27 cellular contexts compared by ENCODE assay signal in genomic region chr10:100751211-100751933, GRCh38. TPM values are rescaled to one million over a fixed set of nuclear protein-coding genes. Genes with fewer than 3 reads are reported as not detected.
A peak's percentile ranks its signal among the peaks of the same experiment; 100 is the strongest.
DNase-seq lines count a peak whose midpoint lies in the region; ATAC-seq, FAIRE-seq and TF ChIP-seq lines count a peak whose summit lies in the region.
"Had no signal": no experiment of that assay in that cellular context is flagged by ENCODE, and none has a peak within 500 bp of the region (broad histone marks: within the 10 kb centered on the region; RNA-seq: fewer than 3 reads in every experiment).

No MANE protein-coding gene starts in this region.

- H3K4me2 ChIP-seq in GM12878 (ENCODE audit: control insufficient read depth, insufficient read depth) (no peak overlapping the region), trophoblast cell (ENCODE audit: low read length) (no peak overlapping the region), HepG2 (ENCODE audit: low read depth, low read length) (no peak overlapping the region)
- H3K4me2 ChIP-seq: A549 had no signal

- SMC1A ChIA-PET in GM12878 (lab: Charles Lee; ENCODE audit: uncharacterized antibody, unreplicated experiment) = no interaction called here

- no peak overlapping the region for H2BK12ac ChIP-seq in trophoblast cell (ENCODE audit: low read length)

- H3K23ac ChIP-seq in trophoblast cell (ENCODE audit: low read length) = peak overlapping the region; percentile 2

- H3K79me2 ChIP-seq in GM12878 (ENCODE audit: control insufficient read depth, insufficient read depth, low read length) = no peaks in the 10 kb centered on the region
- no peaks in the 10 kb centered on the region for H3K79me2 ChIP-seq in trophoblast cell (ENCODE audit: control insufficient read depth, insufficient read depth, low read length, poor library complexity)
- no peaks in the 10 kb centered on the region for H3K79me2 ChIP-seq in HepG2 (ENCODE audit: insufficient read depth, low read length)

- H2AFZ ChIP-seq in GM12878 (ENCODE audit: control insufficient read depth, low read depth, low read length) (no peak overlapping the region), trophoblast cell (ENCODE audit: insufficient read depth, low read length, poor library complexity) (no peak overlapping the region), HepG2 (ENCODE audit: low read length) (no peak overlapping the region)

- H3K36me3 ChIP-seq in GM12878 (ENCODE audit: control insufficient read depth in 2 of 2, insufficient read depth in 2 of 2, low read length in 1 of 2) (no peaks in the 10 kb centered on the region), trophoblast cell (ENCODE audit: control insufficient read depth in 1 of 2, insufficient read depth in 2 of 2, low read length in 2 of 2) (no peaks in the 10 kb centered on the region), HepG2 (replicated peaks in 1 of 2; ENCODE audit: control insufficient read depth in 1 of 2, insufficient read depth in 2 of 2, low read length in 2 of 2) (no peaks in the 10 kb centered on the region)
- H3K36me3 ChIP-seq: SJCRH30 had no signal

- no peak overlapping the region for H2BK5ac ChIP-seq in trophoblast cell (ENCODE audit: low read depth, low read length, poor library complexity)

- no peak overlapping the region for H2BK120ac ChIP-seq in trophoblast cell (ENCODE audit: insufficient read depth, low read length, poor library complexity)

- WGBS in GM12878 (ENCODE audit: insufficient coverage, insufficient replicate concordance, low lambda C conversion rate, missing lambda C conversion rate) = 17% methylated on average over 7 of the region's 7 CpGs
- whole genome bisulfite sequencing in trophoblast cell (ENCODE audit: extremely low coverage, insufficient coverage, insufficient read length) = no CpG with 5 or more reads among the region's 7 CpGs
- WGBS in HepG2 (ENCODE audit: low lambda C conversion rate) = 11% methylated on average over 7 of the region's 7 CpGs

- H3K79me1 ChIP-seq in trophoblast cell (ENCODE audit: low read length) = no peaks in the 10 kb centered on the region

- no peak overlapping the region for H4K91ac ChIP-seq in trophoblast cell (ENCODE audit: low read depth, low read length)

- no peak for TF ChIP-seq EP300 in GM12878 (IDR thresholded peaks at IDR 0.05; ENCODE audit: borderline replicate concordance in 1 of 2, control insufficient read depth in 1 of 2, low read depth in 2 of 2, low read length in 2 of 2)
- no peak for TF ChIP-seq EP300 in HepG2 (IDR thresholded peaks at IDR 0.05; ENCODE audit: low read depth in 2 of 2, low read length in 2 of 2)
- no peak for TF ChIP-seq EP300 in HepG2 (CRISPR knock-in tag; IDR thresholded peaks at IDR 0.05; ENCODE audit: borderline replicate concordance)

- H3K9me3 ChIP-seq in GM12878 (replicated peaks; ENCODE audit: control insufficient read depth, insufficient read depth, low read length) = no peaks in the 10 kb centered on the region
- H3K9me3 ChIP-seq in trophoblast cell (ENCODE audit: insufficient read depth, low read depth, low read length) = peaks cover 2% of the 10 kb centered on the region
- H3K9me3 ChIP-seq in HepG2 (ENCODE audit: low read length) = no peaks in the 10 kb centered on the region
- H3K9me3 ChIP-seq: A549, SJCRH30 had no signal

- no peak overlapping the region for H3K18ac ChIP-seq in trophoblast cell (ENCODE audit: low read length)

- BruUV-seq in GM12878 (replicated peaks; lab: Mats Ljungman, UMichigan) (no TSS peak), HepG2 (replicated peaks; lab: Mats Ljungman, UMichigan) (no TSS peak)

- POLR2A ChIA-PET in GM12878 (lab: Charles Lee) = no interaction called here
- POLR2A ChIA-PET in HepG2 (lab: Yijun Ruan, JAX) = no interaction called here

- no peak overlapping the region for H4K12ac ChIP-seq in trophoblast cell (ENCODE audit: low read depth, low read length)

- H2AK5ac ChIP-seq in trophoblast cell (ENCODE audit: low read length) = no peak overlapping the region

- no peak overlapping the region for H3K14ac ChIP-seq in trophoblast cell (ENCODE audit: low read length)

- intact Hi-C loops in GM12878 (cut with micrococcal nuclease; ENCODE audit: unreplicated experiment) (no loop called here), HepG2 (cut with micrococcal nuclease; ENCODE audit: unreplicated experiment) (no loop called here)

- no peak for DNase-seq in GM12878 (ENCODE audit: low read depth, low spot score)
- DNase-seq in kidney tubule cell (ENCODE audit: low spot score) = peak; percentile 29
- no peak for DNase-seq in trophoblast cell
- DNase-seq in HepG2 (ENCODE audit: low spot score) = no peak
- DNase-seq in CD1c-positive myeloid dendritic cell (ENCODE audit: extremely low spot score) = no peak
- DNase-seq: Calu3, DMS153, DND-41, Kasumi-1, NCI-H1105, NCI-H146, NCI-H1930, NCI-H2107, NCI-H446, NCI-H524 treated with DMSO at 0.1 percent for 48 hours, NCI-H774, SJCRH30 had no signal

- H3K9ac ChIP-seq in GM12878 (ENCODE audit: control insufficient read depth, insufficient read depth, low read length) (no peak overlapping the region), trophoblast cell (ENCODE audit: low read length) (no peak overlapping the region), HepG2 (ENCODE audit: insufficient read depth, low read depth, low read length) (no peak overlapping the region)

- H3K4me3 ChIP-seq in GM12878 (no peak overlapping the region), trophoblast cell (ENCODE audit: low read depth, low read length) (no peak overlapping the region), HepG2 (replicated peaks in 1 of 3; ENCODE audit: insufficient read depth in 1 of 3, low read depth in 2 of 3, low read length in 3 of 3) (no peak overlapping the region)
- H3K4me3 ChIP-seq: A549, K562, SJCRH30 had no signal

- H3K27me3 ChIP-seq in GM12878 (replicated peaks in 1 of 2; ENCODE audit: control insufficient read depth in 2 of 2, insufficient read depth in 2 of 2, low read length in 1 of 2) (peaks cover 32 to 36% of the 10 kb centered on the region in 2 experiments), trophoblast cell (ENCODE audit: insufficient read depth, low read length) (peaks cover 80% of the 10 kb centered on the region), HepG2 (ENCODE audit: control insufficient read depth in 1 of 2, insufficient read depth in 2 of 2, low read length in 2 of 2) (peaks cover 30 to 97% of the 10 kb centered on the region in 2 experiments)

- H3K27ac ChIP-seq in GM12878 (ENCODE audit: control insufficient read depth, insufficient read depth) (no peak overlapping the region), trophoblast cell (ENCODE audit: low read depth, low read length) (no peak overlapping the region), HepG2 (ENCODE audit: extremely low read length, insufficient read depth, low read length) (no peak overlapping the region)
- H3K27ac ChIP-seq: A549, C4-2B, SJCRH30 had no signal

- no peak for TF ChIP-seq CTCF in GM12878 (IDR thresholded peaks at IDR 0.05 in 2 of 3, conservative IDR thresholded peaks at IDR 0.05 in 1 of 3; ENCODE audit: control insufficient read depth in 2 of 3, extremely low read depth in 1 of 3, insufficient read depth in 1 of 3, low read depth in 3 of 3, low read length in 3 of 3)
- no peak for TF ChIP-seq CTCF in HepG2 (CRISPR knock-in tag; IDR thresholded peaks at IDR 0.05)

- CTCF ChIA-PET in GM12878 (lab: Yijun Ruan, JAX) (interaction anchor here (2.3 kb wide), 1 partner anchor 8 kb away, joined by 12 read pairs; no protein-coding TSS in a partner anchor), HepG2 (lab: Yijun Ruan, JAX; ENCODE audit: low intra/inter-chr PET ratio, low total read pairs) (no interaction called here)

- RAD21 ChIA-PET in GM12878 (lab: Charles Lee; ENCODE audit: unreplicated experiment) = no interaction called here

- no peak overlapping the region for H3K4ac ChIP-seq in trophoblast cell (ENCODE audit: low read depth, low read length)

- no peaks in the 10 kb centered on the region for H3K4me1 ChIP-seq in GM12878 (ENCODE audit: control insufficient read depth, insufficient read depth, low read length)
- H3K4me1 ChIP-seq in trophoblast cell (ENCODE audit: control insufficient read depth in 1 of 2, insufficient read depth in 2 of 2, low read length in 2 of 2) = no peaks in the 10 kb centered on the region
- no peaks in the 10 kb centered on the region for H3K4me1 ChIP-seq in HepG2 (ENCODE audit: insufficient read depth, low read length)
- H3K4me1 ChIP-seq: A549 had no signal

- no peak overlapping the region for H4K8ac ChIP-seq in trophoblast cell (ENCODE audit: low read depth, low read length)

- in situ Hi-C loops in GM12878 (cut with MboI) (no loop called here), HepG2 (cut with HindIII; ENCODE audit: extremely low pct_ligation_motif_present, low pct_unique_long_range_greater_than_20kb) (no loop called here)

- TF ChIP-seq RAD21 in GM12878 (IDR thresholded peaks at IDR 0.05; ENCODE audit: insufficient read depth, low read depth, low read length) (no peak), HepG2 (CRISPR knock-in tag; IDR thresholded peaks at IDR 0.05) (no peak)

- no peak for ATAC-seq in GM12878
- no peak for ATAC-seq in HepG2
- ATAC-seq in HG03565 (IDR thresholded peaks at IDR 0.05; ENCODE audit: unreplicated experiment) = no peak
- no peak for ATAC-seq in GM18520 (IDR thresholded peaks at IDR 0.05; ENCODE audit: unreplicated experiment)
- ATAC-seq: K562, Right ventricle myocardium inferior had no signal

- no peak for TF ChIP-seq POLR2A in GM12878 (IDR thresholded peaks at IDR 0.05; ENCODE audit: low read depth, low read length)
- no peak for TF ChIP-seq POLR2A in HepG2 (IDR thresholded peaks at IDR 0.05; ENCODE audit: insufficient read depth in 1 of 2, low read depth in 2 of 2, low read length in 2 of 2)

- peaks cover 2% of the 10 kb centered on the region; the same call in 1 of the 2 replicates for H4K20me1 ChIP-seq in GM12878 (ENCODE audit: control insufficient read depth, insufficient read depth)
- peaks cover 2% of the 10 kb centered on the region; the same call in 1 of the 2 replicates for H4K20me1 ChIP-seq in HepG2 (ENCODE audit: insufficient read depth, low read length)

- FAIRE-seq in GM12878 (lab: Jason Lieb, UNC) (no peak), HepG2 (lab: Jason Lieb, UNC) (no peak)
- FAIRE-seq: A549, H54, K562, RCC 7860 had no signal

RNA-seq across cellular contexts. Expression of gene PAX2, which starts 6.0 kb away (rescaled TPM):
- total RNA-seq in GM12878 (2013; cell fraction: nucleolus; rRNA removed) = not detected in 2 replicates
- not detected in 2 replicates for total RNA-seq in GM12878 (2014; rRNA removed)
- not detected in 2 replicates for total RNA-seq in GM12878 (2014; rRNA removed; fragmentation: Illumina TruSeq; extraction: Trizol)
- total RNA-seq in GM12878 (2021) = not detected in 2 replicates
- not detected for polyA plus RNA-seq in GM12878 (2011; ENCODE audit: low read depth)
- polyA plus RNA-seq in GM12878 (2011; rRNA removed) = not detected in 2 replicates
- polyA plus RNA-seq in GM12878 (2011; cell fraction: cytosol; rRNA removed) = not detected in 2 replicates
- polyA plus RNA-seq in GM12878 (2011; cell fraction: nucleus; rRNA removed) = 0.10 and 0.15 TPM in 2 replicates
- not detected in 2 replicates for polyA plus RNA-seq in GM12878 (2012)
- not detected in 2 replicates for polyA plus RNA-seq in GM12878 (2014; fragmentation: Illumina TruSeq; extraction: Trizol)
- polyA plus RNA-seq in GM12878 (2014; fragmentation: Nextera tagmentation; extraction: Ambion mirVana) = not detected
- not detected in 2 replicates for polyA plus RNA-seq in GM12878 (2014; rRNA removed)
- not detected for polyA plus RNA-seq in GM12878 (2016; fragmentation: Nextera tagmentation; extraction: Ambion mirVana)
- not detected in 2 replicates for polyA minus RNA-seq in GM12878 (2011; rRNA and poly(A)+ RNA removed)
- not detected in 2 replicates for polyA minus RNA-seq in GM12878 (2011; cell fraction: cytosol; rRNA and poly(A)+ RNA removed)
- not detected in 2 replicates for polyA minus RNA-seq in GM12878 (2011; cell fraction: nucleus; rRNA and poly(A)+ RNA removed)
- 0.01 TPM in 1 of 2 replicates, not detected in the other for polyA plus RNA-seq in trophoblast cell (2013)
- not detected in 2 replicates for total RNA-seq in HepG2 (2016; rRNA removed; fragmentation: Illumina TruSeq; extraction: Trizol)
- total RNA-seq in HepG2 (2016; cell fraction: cytosol; rRNA removed; fragmentation: Illumina TruSeq; extraction: Trizol; ENCODE audit: low read depth) = not detected in 2 replicates
- total RNA-seq in HepG2 (2016; cell fraction: insoluble cytoplasmic fraction; rRNA removed; fragmentation: Illumina TruSeq; extraction: Trizol) = not detected in 2 replicates
- total RNA-seq in HepG2 (2016; cell fraction: membrane; rRNA removed; fragmentation: Illumina TruSeq; extraction: Trizol) = not detected in 2 replicates
- not detected in 2 replicates for total RNA-seq in HepG2 (2016; cell fraction: nucleus; rRNA removed; fragmentation: Illumina TruSeq; extraction: Trizol)
- not detected in 2 replicates for polyA plus RNA-seq in HepG2 (2011; rRNA removed)
- not detected in 2 replicates for polyA plus RNA-seq in HepG2 (2011; cell fraction: cytosol; rRNA removed)
- not detected in 2 replicates for polyA plus RNA-seq in HepG2 (2011; cell fraction: nucleus; rRNA removed)
- not detected in 2 replicates for polyA plus RNA-seq in HepG2 (2012)
- polyA plus RNA-seq in HepG2 (2016; cell fraction: cytosol; fragmentation: Illumina TruSeq; extraction: Trizol; ENCODE audit: low read depth) = not detected in 2 replicates
- polyA plus RNA-seq in HepG2 (2016; cell fraction: insoluble cytoplasmic fraction; fragmentation: Illumina TruSeq; extraction: Trizol; ENCODE audit: low read depth) = not detected in 2 replicates
- not detected in 2 replicates for polyA plus RNA-seq in HepG2 (2016; cell fraction: membrane; fragmentation: Illumina TruSeq; extraction: Trizol; ENCODE audit: low read depth)
- not detected in 2 replicates for polyA plus RNA-seq in HepG2 (2016; cell fraction: nucleus; fragmentation: Illumina TruSeq; extraction: Trizol; ENCODE audit: insufficient read depth, low read depth)
- not detected in 2 replicates for polyA minus RNA-seq in HepG2 (2011; rRNA and poly(A)+ RNA removed; ENCODE audit: low replicate concordance)
- not detected in 2 replicates for polyA minus RNA-seq in HepG2 (2011; cell fraction: cytosol; rRNA and poly(A)+ RNA removed)
- not detected in 2 replicates for polyA minus RNA-seq in HepG2 (2011; cell fraction: nucleus; rRNA and poly(A)+ RNA removed)
- total RNA-seq: B cell, Calu3, HT1080, K562, Right ventricle myocardium inferior had no signal
- polyA plus RNA-seq: K562 had no signal

Comparison
In these comparisons a context has a peak if more than half of its experiments do, and no peak if none do; other contexts are left out.
1. Of the 75 proteins assayed by ChIP-seq in both HepG2 and GM12878: peak only in HepG2: none; only in GM12878: EZH2; in both: none; in neither: 74.